Comparison of ENCODE assay signal across 8 cellular contexts in genomic region chr20:52494244-52494643, GRCh38.
A peak's percentile ranks its signal among the peaks of the same experiment; 100 is the strongest.
DNase-seq lines count a peak whose midpoint lies in the region; ATAC-seq, FAIRE-seq and TF ChIP-seq lines count a peak whose summit lies in the region.

No MANE protein-coding gene starts in this region.

- H3K27ac Mint-ChIP-seq in mesothelial cell of epicardium: peak overlapping the region; percentile 84

- ATAC-seq in Right ventricle myocardium superior (ENCODE audit: poor library complexity) (peak; percentile 18), HG03039 (IDR thresholded peaks at IDR 0.05; ENCODE audit: unreplicated experiment) (no peak)

- DNase-seq in Right ventricle myocardium superior (no peak), cardiac septum (ENCODE audit: low spot score) (no peak), mesothelial cell of epicardium (ENCODE audit: low spot score in 2 of 2, unreplicated experiment in 2 of 2) (peak in 1 of 2 experiments; percentile 42), urothelium cell line (ENCODE audit: low spot score) (peak; percentile 78), DMS114 treated with DMSO at 0.1 percent for 48 hours (lab: John Stamatoyannopoulos, UW; ENCODE audit: unreplicated experiment) (no peak), NCI-H1930 (lab: John Stamatoyannopoulos, UW) (no peak)
- DNase-seq in activated naive CD4-positive, alpha-beta T cell (lab: John Stamatoyannopoulos, UW): peak in 3 of 4 experiments; percentile 4 to 31 (median 15)

- peak; percentile 96 for FAIRE-seq in urothelium cell line (lab: Jason Lieb, UNC)

- H3K4me3 Mint-ChIP-seq in mesothelial cell of epicardium: peak overlapping the region; percentile 45

- intact Hi-C loops in Right ventricle myocardium superior (cut with DNase I): no loop called here
- intact Hi-C loops in cardiac septum (cut with DNase I): no loop called here

- H3K4me1 Mint-ChIP-seq in mesothelial cell of epicardium: peaks cover 30% of the 10 kb centered on the region

- no peak for TF ChIP-seq CTCF in mesothelial cell of epicardium (IDR thresholded peaks at IDR 0.05; ENCODE audit: unreplicated experiment)

- H3K36me3 Mint-ChIP-seq in mesothelial cell of epicardium: no peaks in the 10 kb centered on the region

- peaks cover 6% of the 10 kb centered on the region for H3K9me3 Mint-ChIP-seq in mesothelial cell of epicardium

- H3K27me3 Mint-ChIP-seq in mesothelial cell of epicardium (ENCODE audit: low read depth): no peaks in the 10 kb centered on the region

Comparison
In these comparisons a context has a peak if more than half of its experiments do, and no peak if none do; other contexts are left out.
1. DNase-seq: peak in activated naive CD4-positive, alpha-beta T cell (3 of 4) and urothelium cell line (single experiment); none in Right ventricle myocardium superior (single experiment), cardiac septum (single experiment), DMS114 treated with DMSO at 0.1 percent for 48 hours (single experiment) and NCI-H1930 (0 of 2).